Comparison of ENCODE assay signal across 8 cellular contexts in the genomic region with DNA sequence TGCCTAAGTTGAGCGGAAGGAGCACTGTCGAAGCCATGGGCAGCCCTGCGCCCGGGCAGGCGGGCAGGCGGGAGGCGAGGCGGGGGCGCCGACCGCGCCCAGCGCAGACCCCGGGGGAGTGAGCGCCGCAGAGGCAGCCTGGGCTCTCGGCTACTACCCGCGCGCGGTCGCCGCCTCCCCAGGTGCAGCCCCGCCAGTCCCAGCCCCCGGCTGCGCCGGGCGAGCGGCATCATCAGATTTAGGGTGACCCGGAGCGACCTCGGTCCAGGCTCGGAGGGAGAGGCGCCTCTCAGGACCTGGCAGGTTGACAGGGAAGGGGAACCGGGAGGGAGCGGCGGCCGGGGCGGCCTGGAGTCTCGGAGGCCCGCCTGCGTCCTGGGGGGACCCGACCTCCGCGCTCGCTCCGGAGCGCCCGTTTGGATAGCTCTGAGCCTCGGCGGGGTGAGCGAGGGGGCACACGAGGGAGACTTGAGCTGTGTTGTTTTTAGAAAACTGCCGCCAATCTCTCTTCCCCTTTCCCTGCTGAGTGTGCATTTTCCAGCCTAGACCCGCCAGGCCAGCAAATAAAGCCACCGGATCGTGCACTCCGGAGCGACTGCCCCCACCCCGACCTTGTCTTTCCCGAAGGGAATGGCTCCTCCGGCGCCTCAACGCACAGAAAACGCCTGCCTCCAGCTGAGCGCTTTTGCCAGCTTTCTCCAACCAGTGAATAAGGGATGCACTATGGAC. TPM values are rescaled to one million over a fixed set of nuclear protein-coding genes. Genes with fewer than 3 reads are reported as not detected.
DNase-seq lines count a peak whose midpoint lies in the region; ATAC-seq and TF ChIP-seq lines count a peak whose summit lies in the region.

No MANE protein-coding gene starts in this region.

- H3K4me1 ChIP-seq in colonic mucosa (no peaks in the 10 kb centered on the region), left lung (peaks cover 0 to 33% of the 10 kb centered on the region in 2 donors), subcutaneous abdominal adipose tissue (ENCODE audit: control insufficient read depth in 5 of 5, insufficient read depth in 5 of 5, low read length in 5 of 5) (peaks cover 0 to 47% (median 34%) of the 10 kb centered on the region in 5 donors)

- no peaks in the 10 kb centered on the region for H3K9me3 ChIP-seq in colonic mucosa
- H3K9me3 ChIP-seq in left lung: no peaks in the 10 kb centered on the region
- no peaks in the 10 kb centered on the region for H3K9me3 ChIP-seq in subcutaneous abdominal adipose tissue (ENCODE audit: control insufficient read depth in 5 of 5, low read length in 5 of 5)

- peak overlapping the region; percentile 73 for H3K27ac ChIP-seq in colonic mucosa
- peak overlapping the region; percentile 93 for H3K27ac ChIP-seq in left lung
- peak overlapping the region; percentile 97 for H3K27ac ChIP-seq in subcutaneous abdominal adipose tissue (ENCODE audit: low read depth, low read length)

- H3K36me3 ChIP-seq in colonic mucosa (no peaks in the 10 kb centered on the region), left lung (no peaks in the 10 kb centered on the region), subcutaneous abdominal adipose tissue (ENCODE audit: control insufficient read depth in 5 of 5, insufficient read depth in 5 of 5, low read length in 5 of 5) (no peaks in the 10 kb centered on the region)

- ATAC-seq in left lung (peak; percentile 1), GM19397 (IDR thresholded peaks at IDR 0.05; ENCODE audit: unreplicated experiment) (no peak)

- TF ChIP-seq CTCF in colonic mucosa (IDR thresholded peaks at IDR 0.05): no peak
- TF ChIP-seq CTCF in left lung (IDR thresholded peaks at IDR 0.05): no peak

- DNase-seq in ELR (ENCODE audit: low read depth): peak; percentile 66
- peak; percentile 33 to 64 for DNase-seq in NCI-H526 (lab: John Stamatoyannopoulos, UW)
- DNase-seq in colonic mucosa: peak; percentile 57
- peak; percentile 44 to 79 for DNase-seq in left lung
- DNase-seq in SKM-1 (lab: John Stamatoyannopoulos, UW; ENCODE audit: unreplicated experiment): no peak
- no peak for DNase-seq in activated gamma-delta T cell (lab: John Stamatoyannopoulos, UW)

- intact Hi-C loops in colonic mucosa (cut with DNase I) (loop anchor here (10.0 kb wide), 1 partner anchor 142 kb away; no protein-coding TSS in a partner anchor), left lung (cut with DNase I) (loop anchor here in 1 of 2 donors (10.0 kb wide), 1 partner anchor 1298 kb away; no protein-coding TSS in a partner anchor)

- H3K4me3 ChIP-seq in colonic mucosa: peak overlapping the region; percentile 65
- H3K4me3 ChIP-seq in left lung: peak overlapping the region; percentile 65 to 76
- H3K4me3 ChIP-seq in subcutaneous abdominal adipose tissue (ENCODE audit: low read depth in 1 of 5, low read length in 5 of 5): peak overlapping the region; percentile 63 to 99 (median 96)

- peak overlapping the region; percentile 52 to 78 for H3K9ac ChIP-seq in colonic mucosa (ENCODE audit: low read depth in 2 of 2, low read length in 2 of 2)
- H3K9ac ChIP-seq in subcutaneous abdominal adipose tissue (ENCODE audit: low read length in 5 of 5): peak overlapping the region in 4 of 5 donors; percentile 71 to 85 (median 76)

- peaks cover 8% of the 10 kb centered on the region for H3K27me3 ChIP-seq in colonic mucosa
- peaks cover 0 to 61% of the 10 kb centered on the region in 2 donors for H3K27me3 ChIP-seq in left lung
- no peaks in the 10 kb centered on the region for H3K27me3 ChIP-seq in subcutaneous abdominal adipose tissue (ENCODE audit: control insufficient read depth in 5 of 5, insufficient read depth in 4 of 5, low read length in 5 of 5)

RNA-seq across cellular contexts. Expression of a gene that starts 2.3 kb away (rescaled TPM):
- total RNA-seq in colonic mucosa (10 to 100 TPM; 11.7 to 18.4 TPM), left lung (100 to 1,000 TPM in 1 of 2 donors, 10 to 100 TPM in 1; 79.8 to 140 TPM)

Comparison
In these comparisons a context has a peak if more than half of its experiments do, and no peak if none do; other contexts are left out.
1. DNase-seq: peak in ELR (single experiment), NCI-H526 (2 of 2), colonic mucosa (single experiment) and left lung (2 of 2); none in SKM-1 (single experiment) and activated gamma-delta T cell (single experiment).
2. RNA of a gene that starts 2.3 kb away (total RNA-seq): 79.8 to 140 TPM in left lung; 11.7 to 18.4 TPM in colonic mucosa; every median in the first group is over 4 times any median in the second.
3. Peak in every context shown above with its lines, with median percentiles within 50 percentile points of each other: H3K27ac ChIP-seq and H3K4me3 ChIP-seq.